Comparison of ENCODE assay signal across 1 cellular context in the genomic region with DNA sequence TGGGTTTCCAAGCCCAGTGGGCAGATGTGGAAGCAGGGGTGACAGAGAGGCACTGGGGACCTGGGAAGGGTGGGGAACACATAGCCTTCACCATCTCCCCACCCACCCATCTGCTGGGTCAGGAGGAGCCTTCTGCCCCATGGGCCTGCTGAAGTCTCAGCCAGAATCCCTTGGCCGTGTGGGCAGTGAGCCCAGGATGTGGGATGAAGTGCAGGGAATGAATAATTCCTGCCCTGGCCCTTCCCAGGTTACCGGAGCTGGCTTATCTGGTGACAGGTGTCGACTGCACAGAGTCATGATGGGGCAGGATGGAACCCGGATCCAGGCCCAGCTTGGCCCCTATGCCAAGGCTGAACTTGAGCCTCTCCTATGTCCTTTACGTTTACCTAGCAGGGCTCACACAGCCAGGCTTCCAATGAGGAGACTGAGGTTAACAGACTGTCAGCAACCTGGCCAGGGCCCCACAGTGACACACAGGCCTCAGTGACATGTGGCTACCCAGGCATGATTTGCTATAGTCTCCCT.
TF ChIP-seq lines count a peak whose summit lies in the region.

No MANE protein-coding gene starts in this region.

TF ChIP-seq in IMR-90, 13 proteins besides CTCF, POLR2A, EP300 and RAD21:
- TF ChIP-seq, protein P1, sequence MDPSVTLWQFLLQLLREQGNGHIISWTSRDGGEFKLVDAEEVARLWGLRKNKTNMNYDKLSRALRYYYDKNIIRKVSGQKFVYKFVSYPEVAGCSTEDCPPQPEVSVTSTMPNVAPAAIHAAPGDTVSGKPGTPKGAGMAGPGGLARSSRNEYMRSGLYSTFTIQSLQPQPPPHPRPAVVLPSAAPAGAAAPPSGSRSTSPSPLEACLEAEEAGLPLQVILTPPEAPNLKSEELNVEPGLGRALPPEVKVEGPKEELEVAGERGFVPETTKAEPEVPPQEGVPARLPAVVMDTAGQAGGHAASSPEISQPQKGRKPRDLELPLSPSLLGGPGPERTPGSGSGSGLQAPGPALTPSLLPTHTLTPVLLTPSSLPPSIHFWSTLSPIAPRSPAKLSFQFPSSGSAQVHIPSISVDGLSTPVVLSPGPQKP (IDR thresholded peaks at IDR 0.05; ENCODE audit: borderline replicate concordance, low read depth, low read length): no peak
